ENCODE assay signal across 1 cellular context in the genomic region with DNA sequence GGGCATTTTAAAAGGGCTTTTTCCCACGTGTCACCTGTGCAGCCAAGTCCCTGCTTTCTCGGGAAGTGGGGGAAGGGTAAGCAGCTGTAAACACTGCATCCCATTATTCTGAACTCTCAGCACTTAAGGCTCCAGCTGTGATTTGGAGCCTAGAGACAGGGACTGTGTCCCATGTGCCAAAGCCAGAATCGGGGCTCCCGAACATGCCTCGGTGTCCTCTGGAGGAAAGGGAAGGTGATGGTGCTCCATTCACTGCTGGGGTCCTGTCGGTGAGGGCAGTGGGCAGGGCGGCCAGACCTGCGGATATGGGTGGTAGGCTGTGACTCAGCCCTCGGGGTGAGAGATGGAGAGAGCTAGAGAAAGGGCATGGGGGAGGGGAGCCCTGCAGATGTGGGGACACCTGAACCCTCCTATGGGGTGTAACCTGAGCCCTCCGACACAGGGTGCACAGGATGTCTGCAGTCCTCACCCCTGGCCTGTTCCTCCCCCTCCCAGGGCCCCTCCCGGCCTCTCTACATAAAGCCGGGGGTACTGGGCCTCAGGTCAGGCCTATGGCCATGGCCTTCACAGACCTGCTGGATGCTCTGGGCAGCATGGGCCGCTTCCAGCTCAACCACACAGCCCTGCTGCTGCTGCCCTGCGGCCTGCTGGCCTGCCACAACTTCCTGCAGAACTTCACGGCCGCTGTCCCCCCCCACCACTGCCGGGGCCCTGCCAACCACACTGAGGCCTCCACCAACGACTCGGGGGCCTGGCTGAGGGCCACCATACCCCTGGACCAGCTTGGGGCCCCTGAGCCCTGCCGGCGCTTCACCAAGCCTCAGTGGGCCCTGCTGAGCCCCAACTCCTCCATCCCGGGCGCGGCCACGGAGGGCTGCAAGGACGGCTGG.
TF ChIP-seq lines count a peak whose summit lies in the region.

No MANE protein-coding gene starts in this region.

TF ChIP-seq in IMR-90, 13 proteins besides CTCF, POLR2A, EP300 and RAD21:
- TF ChIP-seq RCOR1 (IDR thresholded peaks at IDR 0.05; ENCODE audit: insufficient replicate concordance, low read length) (no peak), BHLHE40 (IDR thresholded peaks at IDR 0.05; ENCODE audit: low read depth, low read length) (no peak), MAZ (IDR thresholded peaks at IDR 0.05; ENCODE audit: borderline replicate concordance, low read depth, low read length) (no peak), CEBPB (IDR thresholded peaks at IDR 0.05; ENCODE audit: low read depth, low read length) (no peak), FOS (IDR thresholded peaks at IDR 0.05; ENCODE audit: low read depth, low read length) (no peak)
TF ChIP-seq in IMR-90: peak in this region for 0.
